1 cellular context compared by ENCODE assay signal in the genomic region with DNA sequence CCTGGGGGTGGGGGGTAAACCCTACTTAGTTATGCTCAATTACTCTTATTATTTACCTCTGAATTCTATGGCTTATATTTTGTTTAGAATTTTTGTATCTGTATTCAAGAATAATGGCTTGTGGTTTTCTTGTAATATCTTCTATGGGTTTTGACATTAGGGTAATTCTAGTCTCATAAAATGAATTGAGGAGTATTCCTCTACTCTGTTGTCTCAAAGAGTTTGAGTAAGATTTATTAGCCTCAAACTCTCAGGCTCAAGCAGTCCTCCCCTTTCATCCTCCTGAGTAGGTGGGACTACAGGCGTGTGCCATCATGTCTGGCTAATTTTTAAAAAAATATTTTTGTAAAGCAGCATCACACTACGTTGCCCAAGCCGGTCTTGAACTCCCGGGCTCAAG.
TF ChIP-seq lines count a peak whose summit lies in the region.

No MANE protein-coding gene starts in this region.

TF ChIP-seq in HEK293, 187 proteins besides CTCF, POLR2A, EP300 and RAD21 (continued from another document):
- peak; percentile 38 for TF ChIP-seq PRDM6 (tag by site-specific recombination; IDR thresholded peaks at IDR 0.05)
- TF ChIP-seq, protein P1, sequence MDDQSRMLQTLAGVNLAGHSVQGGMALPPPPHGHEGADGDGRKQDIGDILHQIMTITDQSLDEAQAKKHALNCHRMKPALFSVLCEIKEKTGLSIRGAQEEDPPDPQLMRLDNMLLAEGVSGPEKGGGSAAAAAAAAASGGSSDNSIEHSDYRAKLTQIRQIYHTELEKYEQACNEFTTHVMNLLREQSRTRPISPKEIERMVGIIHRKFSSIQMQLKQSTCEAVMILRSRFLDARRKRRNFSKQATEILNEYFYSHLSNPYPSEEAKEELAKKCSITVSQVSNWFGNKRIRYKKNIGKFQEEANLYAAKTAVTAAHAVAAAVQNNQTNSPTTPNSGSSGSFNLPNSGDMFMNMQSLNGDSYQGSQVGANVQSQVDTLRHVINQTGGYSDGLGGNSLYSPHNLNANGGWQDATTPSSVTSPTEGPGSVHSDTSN (CRISPR knock-in tag; IDR thresholded peaks at IDR 0.05), result no peak
- TF ChIP-seq ZNF174 (tag by site-specific recombination; IDR thresholded peaks at IDR 0.05), result no peak
- no peak for TF ChIP-seq ZNF239 (tag by site-specific recombination; IDR thresholded peaks at IDR 0.05)
- peak; percentile 95 for TF ChIP-seq WT1 (tag by site-specific recombination; IDR thresholded peaks at IDR 0.05)
- no peak for TF ChIP-seq ZNF549 (tag by site-specific recombination; IDR thresholded peaks at IDR 0.05)
